14 cellular contexts compared by ENCODE assay signal in the genomic region with DNA sequence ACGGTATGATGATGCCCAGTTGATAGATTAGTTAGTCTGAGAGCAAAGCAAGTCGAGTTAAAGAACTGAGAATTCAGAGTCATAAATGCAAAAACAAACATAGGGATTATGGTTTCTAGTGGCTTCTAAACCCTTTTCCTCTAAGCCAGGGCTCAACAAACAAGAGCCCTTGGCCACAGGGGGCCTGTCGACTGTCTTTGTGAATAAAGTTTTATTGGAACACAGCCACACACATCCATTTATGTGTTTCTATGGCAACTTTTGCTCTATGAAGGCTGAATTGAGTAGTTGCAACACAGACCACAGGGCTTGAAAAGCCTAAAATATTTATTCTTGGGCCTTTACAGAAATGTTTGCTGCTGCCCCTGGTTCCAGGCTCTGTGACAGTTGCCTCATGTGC.
DNase-seq lines count a peak whose midpoint lies in the region; ATAC-seq and TF ChIP-seq lines count a peak whose summit lies in the region.
"Had no signal": no experiment of that assay in that cellular context is flagged by ENCODE, and none has a peak within 500 bp of the region (broad histone marks: within the 10 kb centered on the region; RNA-seq: fewer than 3 reads in every experiment).

No MANE protein-coding gene starts in this region.

- BruUV-seq in OCI-LY7 (replicated peaks; lab: Mats Ljungman, UMichigan): no TSS peak

- intact Hi-C loops in OCI-LY7 (cut with micrococcal nuclease; ENCODE audit: unreplicated experiment): no loop called here

- H3K36me3 ChIP-seq in SK-N-MC (ENCODE audit: insufficient read depth, low read length) (peaks cover 4% of the 10 kb centered on the region), gastroesophageal sphincter (no peaks in the 10 kb centered on the region), rectal smooth muscle tissue (ENCODE audit: control insufficient read depth, insufficient read depth, low read length) (no peaks in the 10 kb centered on the region), OCI-LY7 (ENCODE audit: insufficient read depth, low read length) (no peaks in the 10 kb centered on the region)

- no peak overlapping the region for H2AFZ ChIP-seq in OCI-LY7 (ENCODE audit: low read length)

- TF ChIP-seq POLR2A in gastroesophageal sphincter (IDR thresholded peaks at IDR 0.05): no peak

- ATAC-seq in gastroesophageal sphincter: no peak

- no peak for TF ChIP-seq CTCF in gastroesophageal sphincter (IDR thresholded peaks at IDR 0.05)
- no peak for TF ChIP-seq CTCF in OCI-LY7 (conservative IDR thresholded peaks at IDR 0.05; ENCODE audit: low read length)

- 32 to 41% methylated on average over 3 of the region's 3 CpGs for WGBS in gastroesophageal sphincter (ENCODE audit: low coverage in 1 of 2), 2 donors

- CTCF ChIA-PET in OCI-LY7 (lab: Charles Lee; ENCODE audit: unreplicated experiment): no interaction called here

- no peak overlapping the region for H3K4me2 ChIP-seq in OCI-LY7 (ENCODE audit: low read length)
- H3K4me2 ChIP-seq: KMS-11 had no signal

- DNase-seq in HCEC 1CT (peak; percentile 44), SK-N-MC (ENCODE audit: low read depth, low spot score) (no peak), 8988T (no peak), OCI-LY7 (ENCODE audit: low spot score) (no peak), NK-92 (lab: John Stamatoyannopoulos, UW; ENCODE audit: unreplicated experiment) (no peak)
- DNase-seq in activated effector memory CD4-positive, alpha-beta T cell treated with anti-CD3 and anti-CD28 coated beads, Interleukin-2, amount 50 U/mL, for 16 hours: no peak
- DNase-seq: H7, MM.1S, NCI-H2029, NCI-H69, SHP77 had no signal

- no peak overlapping the region for H3K9ac ChIP-seq in SK-N-MC (ENCODE audit: insufficient read length)
- H3K9ac ChIP-seq in rectal smooth muscle tissue (ENCODE audit: low read length): no peak overlapping the region
- H3K9ac ChIP-seq: KMS-11 had no signal

- POLR2A ChIA-PET in OCI-LY7 (lab: Charles Lee): no interaction called here

- H3K27me3 ChIP-seq in gastroesophageal sphincter (no peaks in the 10 kb centered on the region), rectal smooth muscle tissue (ENCODE audit: control insufficient read depth, insufficient read depth, low read length) (no peaks in the 10 kb centered on the region)

- no peak for TF ChIP-seq EP300 in gastroesophageal sphincter (IDR thresholded peaks at IDR 0.05)

- no peaks in the 10 kb centered on the region for H4K20me1 ChIP-seq in OCI-LY7 (ENCODE audit: insufficient read depth, low read length)

- H3K9me3 ChIP-seq in SK-N-MC (ENCODE audit: low read depth, low read length) (no peaks in the 10 kb centered on the region), gastroesophageal sphincter (no peaks in the 10 kb centered on the region), OCI-LY7 (ENCODE audit: low read length) (no peaks in the 10 kb centered on the region)

- H3K4me1 ChIP-seq in gastroesophageal sphincter (peaks cover 0 to 70% (median 9%) of the 10 kb centered on the region in 3 donors), rectal smooth muscle tissue (ENCODE audit: control insufficient read depth, insufficient read depth, low read length) (peaks cover 25% of the 10 kb centered on the region), OCI-LY7 (ENCODE audit: insufficient read depth, low read length, poor library complexity, severe bottlenecking) (no peaks in the 10 kb centered on the region)

- peak overlapping the region; percentile 55 for H3K27ac ChIP-seq in SK-N-MC
- H3K27ac ChIP-seq in gastroesophageal sphincter: peak overlapping the region in 3 of 4 donors; percentile 11 to 59 (median 50)
- H3K27ac ChIP-seq in rectal smooth muscle tissue (ENCODE audit: low read depth, low read length): peak overlapping the region; percentile 21
- no peak overlapping the region for H3K27ac ChIP-seq in OCI-LY7 (ENCODE audit: low read depth, low read length, poor library complexity, severe bottlenecking)
- H3K27ac ChIP-seq: KMS-11 had no signal

- no peaks in the 10 kb centered on the region for H3K9me2 ChIP-seq in OCI-LY7 (ENCODE audit: insufficient read depth, low read length)

- H3K4me3 ChIP-seq in SK-N-MC (no peak overlapping the region), gastroesophageal sphincter (no peak overlapping the region), rectal smooth muscle tissue (ENCODE audit: low read length) (no peak overlapping the region), OCI-LY7 (ENCODE audit: low read depth, low read length, poor library complexity, severe bottlenecking) (no peak overlapping the region)

- H3K79me2 ChIP-seq in OCI-LY7 (ENCODE audit: insufficient read depth, low read depth, low read length): no peaks in the 10 kb centered on the region
